8 cellular contexts compared by ENCODE assay signal in genomic region chr2:25878361-25879132, GRCh38. TPM values are rescaled to one million over a fixed set of nuclear protein-coding genes. Genes with fewer than 3 reads are reported as not detected.
DNase-seq lines count a peak whose midpoint lies in the region; ATAC-seq and TF ChIP-seq lines count a peak whose summit lies in the region.

Gene ASXL2, minus strand, starts transcription at chr2:25878487. Its CDS starts 265 bp downstream, at chr2:25878222.

- peak; percentile 95 for ATAC-seq in HG02885 (IDR thresholded peaks at IDR 0.05; ENCODE audit: poor library complexity, unreplicated experiment)
- ATAC-seq in T-helper 17 cell = peak; percentile 91
- peak; percentile 98 for ATAC-seq in left ventricle myocardium superior

- H3K4me1 Mint-ChIP-seq in T-helper 17 cell = peaks cover 23% of the 10 kb centered on the region

- H3K4me1 ChIP-seq in prostate gland (replicated peaks) (no peaks in the 10 kb centered on the region), urinary bladder (ENCODE audit: insufficient read depth) (no peaks in the 10 kb centered on the region)

- peak within 1 kb of the TSS; percentile 95 for H3K27ac Mint-ChIP-seq in T-helper 17 cell

- TF ChIP-seq CTCF in prostate gland (IDR thresholded peaks at IDR 0.05) = peak in 2 of 4 experiments; percentile 37 to 40

- H3K36me3 ChIP-seq in prostate gland (no peaks in the 10 kb centered on the region), urinary bladder (ENCODE audit: insufficient read depth) (no peaks in the 10 kb centered on the region)

- peak within 1 kb of the TSS; percentile 87 to 92 for H3K27ac ChIP-seq in prostate gland
- H3K27ac ChIP-seq in urinary bladder (ENCODE audit: low read depth) = peak within 1 kb of the TSS; percentile 75

- DNase-seq in NCI-H1694 treated with DMSO at 0.1 percent for 48 hours (lab: John Stamatoyannopoulos, UW) = peak; percentile 97
- peak; percentile 93 to 98 (median 98) for DNase-seq in T-helper 17 cell
- DNase-seq in amygdala (lab: John Stamatoyannopoulos, UW) = peak; percentile 70 to 98 (median 94)
- peak; percentile 99 for DNase-seq in left ventricle myocardium superior
- peak; percentile 97 for DNase-seq in prostate gland (ENCODE audit: low spot score)

- peaks cover 4% of the 10 kb centered on the region for H3K36me3 Mint-ChIP-seq in T-helper 17 cell (ENCODE audit: low read depth)

- peak within 1 kb of the TSS; percentile 96 for H3K4me3 Mint-ChIP-seq in T-helper 17 cell

- no peaks in the 10 kb centered on the region for H3K27me3 Mint-ChIP-seq in T-helper 17 cell

- TF ChIP-seq POLR2A in GM15510 (IDR thresholded peaks at IDR 0.05; ENCODE audit: borderline replicate concordance, extremely low read depth, insufficient read length) = peak; percentile 92
- peak; percentile 66 for TF ChIP-seq POLR2A in prostate gland (IDR thresholded peaks at IDR 0.05)

- H3K9me3 ChIP-seq in T-helper 17 cell (ENCODE audit: control insufficient read depth, low read length, poor library complexity, severe bottlenecking) = no peaks in the 10 kb centered on the region
- no peaks in the 10 kb centered on the region for H3K9me3 ChIP-seq in prostate gland

- intact Hi-C loops in left ventricle myocardium superior (cut with micrococcal nuclease) = no loop called here
- intact Hi-C loops in prostate gland (cut with DNase I) = loop anchor here (10.0 kb wide), 1 partner anchor 204 kb away; the partner anchor contains the start of gene DTNB

- H3K27me3 ChIP-seq in prostate gland (replicated peaks; ENCODE audit: insufficient read depth) = no peaks in the 10 kb centered on the region

- peak within 1 kb of the TSS; percentile 71 to 91 for H3K4me3 ChIP-seq in prostate gland
- H3K4me3 ChIP-seq in urinary bladder (ENCODE audit: low read depth, low read length) = peak within 1 kb of the TSS; percentile 62

- under 1% methylated on average over 41 of the region's 56 CpGs for WGBS in prostate gland
- WGBS in urinary bladder = under 1% methylated on average over 56 of the region's 56 CpGs

RNA-seq across cellular contexts. Expression of gene ASXL2, which starts in this region (rescaled TPM):
- total RNA-seq in T-helper 17 cell (10 to 100 TPM; 33.7 to 33.9 TPM), left ventricle myocardium superior (26.1 TPM), prostate gland (10 to 100 TPM; 15.8 to 36.1 TPM), urinary bladder (13.2 TPM)
- polyA plus RNA-seq in urinary bladder = 8.6 TPM

Comparison
In these comparisons a context has a peak if more than half of its experiments do, and no peak if none do; other contexts are left out.
1. Peak in every context shown above with its lines: DNase-seq, ATAC-seq, H3K4me3 ChIP-seq and H3K27ac ChIP-seq.